ENCODE assay signal across 8 cellular contexts in the genomic region with DNA sequence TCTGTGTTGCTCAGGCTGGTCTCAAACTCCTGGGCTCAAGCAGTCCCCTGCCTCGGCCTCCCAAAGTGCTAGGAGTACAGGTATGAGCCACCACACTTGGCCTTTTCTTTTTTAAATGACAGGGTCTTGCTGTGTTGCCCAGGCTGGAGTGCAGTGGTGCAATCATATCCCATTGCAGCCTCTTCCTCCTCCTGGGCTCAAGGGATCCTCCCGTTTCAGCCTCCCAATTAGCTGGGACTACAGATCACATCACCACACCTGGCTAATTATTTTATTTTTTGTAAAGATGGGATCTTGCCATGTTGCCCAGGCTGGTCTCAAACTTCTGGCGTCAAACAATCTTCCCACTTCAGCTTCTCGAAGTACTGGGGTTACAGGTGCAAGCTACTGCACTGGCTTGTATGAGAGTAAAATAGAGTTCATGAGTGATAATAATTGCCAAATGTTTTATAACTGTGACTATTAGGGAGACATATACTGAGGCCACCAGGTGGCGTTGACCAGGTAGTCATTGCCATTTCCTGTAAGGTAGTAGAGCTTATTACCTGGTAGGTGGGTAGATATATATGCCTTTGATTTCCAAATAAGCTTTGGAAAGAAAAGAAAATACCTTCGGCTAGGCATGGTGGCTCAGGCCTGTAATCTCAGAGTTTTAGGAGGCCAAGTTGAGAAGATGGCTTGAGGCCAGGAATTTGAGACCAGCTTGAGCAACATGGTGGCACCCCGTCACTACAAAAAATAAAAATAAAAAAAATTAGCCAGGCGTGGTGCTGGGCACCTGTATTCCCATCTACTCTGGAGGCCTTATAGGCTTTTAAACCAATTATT. TPM values are rescaled to one million over a fixed set of nuclear protein-coding genes. Genes with fewer than 3 reads are reported as not detected.
DNase-seq lines count a peak whose midpoint lies in the region; ATAC-seq, FAIRE-seq and TF ChIP-seq lines count a peak whose summit lies in the region.

No MANE protein-coding gene starts in this region.

- H3K27me3 ChIP-seq in CD4-positive, alpha-beta T cell (ENCODE audit: control insufficient read depth, insufficient read depth, low read length) = no peaks in the 10 kb centered on the region
- H3K27me3 ChIP-seq in left lung = no peaks in the 10 kb centered on the region
- no peaks in the 10 kb centered on the region for H3K27me3 ChIP-seq in right cardiac atrium (ENCODE audit: control insufficient read depth, insufficient read depth)

- no peaks in the 10 kb centered on the region for H3K9me3 Mint-ChIP-seq in CD4-positive, alpha-beta T cell

- no peak overlapping the region for H3K27ac ChIP-seq in CD4-positive, alpha-beta T cell (ENCODE audit: low read depth, low read length)
- no peak overlapping the region for H3K27ac ChIP-seq in left lung
- no peak overlapping the region for H3K27ac ChIP-seq in right cardiac atrium (ENCODE audit: low read length)

- no peak for TF ChIP-seq POLR2A in lower leg skin (IDR thresholded peaks at IDR 0.05)

- ATAC-seq in CD4-positive, alpha-beta T cell (ENCODE audit: poor library complexity) = no peak
- no peak for ATAC-seq in left lung
- no peak for ATAC-seq in right cardiac atrium

- WGBS in lower leg skin, 2 donors = 87% methylated on average over 8 of the region's 8 CpGs
- 85% methylated on average over 8 of the region's 8 CpGs for WGBS in right cardiac atrium

- no peaks in the 10 kb centered on the region for H3K9me3 ChIP-seq in CD4-positive, alpha-beta T cell (ENCODE audit: control insufficient read depth, low read length)
- H3K9me3 ChIP-seq in left lung (no peaks in the 10 kb centered on the region), right cardiac atrium (ENCODE audit: control insufficient read depth, low read length) (no peaks in the 10 kb centered on the region)

- no peak overlapping the region for H3K27ac Mint-ChIP-seq in CD4-positive, alpha-beta T cell

- peaks cover 0 to 21% of the 10 kb centered on the region in 2 donors for H3K36me3 ChIP-seq in left lung

- POLR2A ChIA-PET in CD4-positive, alpha-beta T cell (lab: Charles Lee) = interaction anchor here (1.2 kb wide), 1 partner anchor 234 kb away, joined by 3 read pairs; no protein-coding TSS in a partner anchor

- peaks cover 50% of the 10 kb centered on the region for H3K36me3 Mint-ChIP-seq in CD4-positive, alpha-beta T cell (ENCODE audit: low read depth)

- peaks cover 66% of the 10 kb centered on the region for H3K4me1 Mint-ChIP-seq in CD4-positive, alpha-beta T cell (ENCODE audit: low read depth)

- H3K27me3 Mint-ChIP-seq in CD4-positive, alpha-beta T cell = no peaks in the 10 kb centered on the region

- FAIRE-seq in GM19239 (lab: Jason Lieb, UNC) = peak; percentile 21

- intact Hi-C loops in CD4-positive, alpha-beta T cell (cut with DNase I, micrococcal nuclease) = loop anchor here (5.0 to 10.0 kb wide), 3 partner anchors 140 to 1012 kb away; a partner anchor contains a TSS
- intact Hi-C loops in left lung (cut with DNase I) = loop anchor here in 1 of 2 donors (5.0 to 10.0 kb wide), 2 partner anchors 60 to 233 kb away; no protein-coding TSS in a partner anchor
- intact Hi-C loops in lower leg skin (cut with DNase I; ENCODE audit: low total_unique reads) = loop anchor here (5.0 kb wide), 1 partner anchor 238 kb away; no protein-coding TSS in a partner anchor
- intact Hi-C loops in right cardiac atrium (cut with DNase I) = loop anchor here in 3 of 4 donors (5.0 to 10.0 kb wide), 3 partner anchors 58 to 233 kb away; no protein-coding TSS in a partner anchor

- CTCF ChIA-PET in CD4-positive, alpha-beta T cell (lab: Charles Lee) = interaction anchor here (0.7 to 4.4 kb wide), 2 partner anchors 9 to 234 kb away, joined by 3 to 23 read pairs; no protein-coding TSS in a partner anchor

- H3K4me3 Mint-ChIP-seq in CD4-positive, alpha-beta T cell = no peak overlapping the region

- H3K4me1 ChIP-seq in left lung (peaks cover 9 to 49% of the 10 kb centered on the region in 2 donors), right cardiac atrium (ENCODE audit: control insufficient read depth, insufficient read depth, low read length) (peaks cover 1% of the 10 kb centered on the region)

- H3K4me3 ChIP-seq in fibroblast of mammary gland (ENCODE audit: control insufficient read depth, low read depth, low read length) (no peak overlapping the region), left lung (no peak overlapping the region), lower leg skin (ENCODE audit: low read depth, poor library complexity, severe bottlenecking) (no peak overlapping the region), right cardiac atrium (ENCODE audit: low read length) (no peak overlapping the region)

- peak in 6 of 10 experiments; percentile 5 to 40 (median 18) for DNase-seq in CD4-positive, alpha-beta T cell
- no peak for DNase-seq in GM19239 (ENCODE audit: insufficient read length, low spot score)
- peak; percentile 6 for DNase-seq in NCI-H146 treated with DMSO at 0.1 percent for 48 hours (lab: John Stamatoyannopoulos, UW; ENCODE audit: unreplicated experiment)
- DNase-seq in fibroblast of mammary gland (ENCODE audit: low read depth) = no peak
- no peak for DNase-seq in left lung
- DNase-seq in stimulated activated naive CD4-positive, alpha-beta T cell (lab: John Stamatoyannopoulos, UW) = no peak
- DNase-seq in lower leg skin (ENCODE audit: low spot score in 2 of 2) = no peak
- no peak for DNase-seq in right cardiac atrium

- TF ChIP-seq CTCF in CD4-positive, alpha-beta T cell (IDR thresholded peaks at IDR 0.05) = no peak
- TF ChIP-seq CTCF in fibroblast of mammary gland (conservative IDR thresholded peaks at IDR 0.05; ENCODE audit: control insufficient read depth, insufficient read depth, low read depth, low read length) (peak; percentile 22), left lung (IDR thresholded peaks at IDR 0.05) (peak in 1 of 2 donors; percentile 18), lower leg skin (IDR thresholded peaks at IDR 0.05) (no peak)

RNA-seq across cellular contexts. Expression of a gene that starts 5.4 kb away (rescaled TPM):
- 10 to 100 TPM; 10.2 to 10.6 TPM for total RNA-seq in CD4-positive, alpha-beta T cell
- total RNA-seq in left lung (10 to 100 TPM; 17.2 to 19.0 TPM), lower leg skin (10 to 100 TPM; 11.1 to 13.8 (median 12.5) TPM), right cardiac atrium (10 to 100 TPM; 16.3 to 18.6 (median 17.2) TPM)
- polyA plus RNA-seq in right cardiac atrium = 18.7 TPM

Comparison
In these comparisons a context has a peak if more than half of its experiments do, and no peak if none do; other contexts are left out.
1. DNase-seq: peak in CD4-positive, alpha-beta T cell (6 of 10) and NCI-H146 treated with DMSO at 0.1 percent for 48 hours (single experiment); none in GM19239 (single experiment), fibroblast of mammary gland (single experiment), left lung (0 of 2), stimulated activated naive CD4-positive, alpha-beta T cell (0 of 6), lower leg skin (0 of 2) and right cardiac atrium (0 of 3).